ENCODE assay signal across 27 cellular contexts in the genomic region with DNA sequence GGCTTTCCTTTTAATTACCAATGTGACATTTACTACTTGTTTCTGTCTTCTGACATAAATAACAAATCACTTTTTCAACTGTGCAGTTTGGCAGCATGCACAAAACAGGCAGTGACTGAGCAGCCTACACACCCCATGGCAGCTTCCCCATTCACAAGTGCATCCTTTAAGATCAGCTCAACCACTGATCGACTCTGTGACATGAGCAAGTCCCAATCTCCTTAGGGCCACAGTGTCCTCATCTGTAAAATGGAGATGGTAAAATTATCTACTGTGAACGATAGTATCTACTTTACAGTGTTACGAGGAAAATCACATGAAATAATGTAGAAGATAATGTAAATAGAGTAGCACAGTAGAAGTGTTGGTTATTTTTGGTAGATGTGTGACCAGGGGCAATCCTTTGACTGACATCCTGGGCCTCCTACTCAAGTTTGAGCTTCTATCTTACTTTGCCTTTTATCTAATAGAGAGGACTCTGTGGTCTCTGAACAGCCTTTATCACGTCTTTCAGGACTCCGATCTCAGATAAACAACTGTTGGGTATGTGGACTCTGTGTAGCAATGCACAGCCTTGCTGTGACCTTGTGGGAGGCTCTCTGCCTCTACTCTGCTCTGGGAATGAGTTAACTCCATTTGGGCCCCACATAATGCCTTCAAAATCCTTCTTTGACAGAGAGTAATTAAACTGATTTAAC.
"Had no signal": no experiment of that assay in that cellular context is flagged by ENCODE, and none has a peak within 500 bp of the region (broad histone marks: within the 10 kb centered on the region; RNA-seq: fewer than 3 reads in every experiment).

No MANE protein-coding gene starts in this region.

- H3K4me3 Mint-ChIP-seq: activated naive CD8-positive, alpha-beta T cell; activated T-cell treated with anti-CD3 and anti-CD28 coated beads, Interleukin-2, amount 50 U/mL, for 72 hours; immature natural killer cell; mesothelial cell of epicardium; naive B cell; neural crest cell had no signal

- H3K27me3 Mint-ChIP-seq: activated naive CD8-positive, alpha-beta T cell; naive B cell had no signal

- H3K4me3 ChIP-seq: body of pancreas, colonic mucosa, dorsolateral prefrontal cortex, pancreas, psoas muscle, testis, transverse colon had no signal

- H3K27ac ChIP-seq: body of pancreas, colonic mucosa, dorsolateral prefrontal cortex, pancreas, psoas muscle, testis, transverse colon had no signal

- H3K9me3 ChIP-seq: body of pancreas, colonic mucosa, pancreas, psoas muscle, testis, transverse colon had no signal

- ATAC-seq: activated T-cell treated with anti-CD3 and anti-CD28 coated beads, Interleukin-2, amount 50 U/mL, for 72 hours; body of pancreas; pancreas; psoas muscle had no signal

- H3K27me3 ChIP-seq: body of pancreas, colonic mucosa, dorsolateral prefrontal cortex, pancreas, testis, transverse colon had no signal

- H3K36me3 ChIP-seq: colonic mucosa, pancreas, transverse colon had no signal

- H3K4me1 ChIP-seq: body of pancreas, colonic mucosa, pancreas, psoas muscle, testis had no signal

- H3K4me1 Mint-ChIP-seq: immature natural killer cell, naive B cell had no signal

- H3K27ac Mint-ChIP-seq: activated naive CD8-positive, alpha-beta T cell; activated T-cell treated with anti-CD3 and anti-CD28 coated beads, Interleukin-2, amount 50 U/mL, for 72 hours; immature natural killer cell; mesothelial cell of epicardium; naive B cell had no signal

- DNase-seq: activated CD4-positive, alpha-beta T cell treated with anti-CD3 and anti-CD28 coated beads for 4 hours; activated CD4-positive, alpha-beta T cell treated with anti-CD3 and anti-CD28 coated beads, Interleukin-2, amount 50 U/mL, for 4 hours; activated effector memory CD4-positive, alpha-beta T cell treated with Interleukin-2 at 50 U/mL for 16 hours; activated naive CD4-positive, alpha-beta T cell treated with Interleukin-2 at 50 U/mL for 16 hours; activated T-cell treated with anti-CD3 and anti-CD28 coated beads for 4 hours; activated T-cell treated with anti-CD3 and anti-CD28 coated beads, Interleukin-2, amount 50 U/mL, for 72 hours; aorta; body of pancreas; cerebellar nuclear complex; colonic mucosa; dorsolateral prefrontal cortex; effector memory CD4-positive, alpha-beta T cell; head of caudate nucleus; hypothalamus; immature natural killer cell; naive B cell; nucleus accumbens; pancreas; psoas muscle; stimulated activated CD4-positive, alpha-beta T cell treated with anti-CD3 and anti-CD28 coated beads, Interleukin-15, amount 100 ng/mL, for 24 hours; stimulated activated CD4-positive, alpha-beta T cell treated with anti-CD3 and anti-CD28 coated beads, Interleukin-2, amount 100 ng/mL, for 24 hours; stimulated activated naive CD4-positive, alpha-beta T cell; testis; transverse colon had no signal

- H3K9me3 Mint-ChIP-seq: immature natural killer cell, neural crest cell had no signal
